15 cellular contexts compared by ENCODE assay signal in genomic region chr4:16120720-16121119, GRCh38. TPM values are rescaled to one million over a fixed set of nuclear protein-coding genes. Genes with fewer than 3 reads are reported as not detected.
A peak's percentile ranks its signal among the peaks of the same experiment; 100 is the strongest.
DNase-seq lines count a peak whose midpoint lies in the region; ATAC-seq and TF ChIP-seq lines count a peak whose summit lies in the region.
"Had no signal": no experiment of that assay in that cellular context is flagged by ENCODE, and none has a peak within 500 bp of the region (broad histone marks: within the 10 kb centered on the region; RNA-seq: fewer than 3 reads in every experiment).

No MANE protein-coding gene starts in this region.

- ATAC-seq in GM18502 (IDR thresholded peaks at IDR 0.05; ENCODE audit: poor library complexity, unreplicated experiment) (peak; percentile 66), HG03432 (IDR thresholded peaks at IDR 0.05; ENCODE audit: unreplicated experiment) (peak; percentile 72), WTC11 (peak; percentile 91)
- ATAC-seq in activated CD4-positive, CD25-positive, alpha-beta regulatory T cell treated with anti-CD3 and anti-CD28 coated beads, Interleukin-2, amount 50 U/mL, for 24 hours, result no peak
- ATAC-seq: stimulated activated memory B cell treated with anti-CD40 and anti-IgM and Interleukin-4, amounts not matched to agents 10 μg/mL and 1 μg/mL and 100 μg/mL, for 72 hours had no signal

- H3K4me1 Mint-ChIP-seq in WTC11, result no peaks in the 10 kb centered on the region

- POLR2A ChIA-PET in WTC11 (lab: Charles Lee), result interaction anchor here (0.6 kb wide), 1 partner anchor 831 kb away, joined by 3 read pairs; no protein-coding TSS in a partner anchor

- in situ Hi-C loops in KBM-7 (cut with MboI; ENCODE audit: low pct_unique_long_range_greater_than_20kb, low sequenced_read_pairs), result no loop called here

- no peaks in the 10 kb centered on the region for H3K36me3 Mint-ChIP-seq in WTC11
- H3K36me3 Mint-ChIP-seq: stimulated activated memory B cell treated with anti-CD40 and anti-IgM and Interleukin-4, amounts not matched to agents 10 μg/mL and 1 μg/mL and 100 μg/mL, for 72 hours had no signal

- H3K27me3 Mint-ChIP-seq in WTC11 (ENCODE audit: low read depth), result no peaks in the 10 kb centered on the region

- TF ChIP-seq CTCF in WTC11 (IDR thresholded peaks at IDR 0.05), result no peak

- DNase-seq in CMK (ENCODE audit: low read depth) (peak; percentile 9), WTC11 (ENCODE audit: low spot score) (no peak), GM03348 (ENCODE audit: low spot score) (no peak), NCI-H2107 treated with DMSO at 0.1 percent for 48 hours (lab: John Stamatoyannopoulos, UW; ENCODE audit: unreplicated experiment) (no peak), KBM-7 (no peak)
- DNase-seq: activated CD8-positive, alpha-beta memory T cell treated with anti-CD3 and anti-CD28 coated beads for 24 hours; amygdala; midbrain; NCI-H1048; nucleus accumbens; OCI-M1 had no signal

- no peak overlapping the region for H3K4me3 Mint-ChIP-seq in WTC11
- H3K4me3 Mint-ChIP-seq: stimulated activated memory B cell treated with anti-CD40 and anti-IgM and Interleukin-4, amounts not matched to agents 10 μg/mL and 1 μg/mL and 100 μg/mL, for 72 hours had no signal

- CTCF ChIA-PET in WTC11 (lab: Charles Lee), result no interaction called here

- no peaks in the 10 kb centered on the region for H3K9me3 Mint-ChIP-seq in WTC11
- H3K9me3 Mint-ChIP-seq: stimulated activated memory B cell treated with anti-CD40 and anti-IgM and Interleukin-4, amounts not matched to agents 10 μg/mL and 1 μg/mL and 100 μg/mL, for 72 hours had no signal

- no peak overlapping the region for H3K27ac Mint-ChIP-seq in WTC11
- H3K27ac Mint-ChIP-seq: stimulated activated memory B cell treated with anti-CD40 and anti-IgM and Interleukin-4, amounts not matched to agents 10 μg/mL and 1 μg/mL and 100 μg/mL, for 72 hours had no signal

TF ChIP-seq in WTC11, 78 proteins besides CTCF, POLR2A, EP300 and RAD21:
- TF ChIP-seq MAX (CRISPR knock-in tag; IDR thresholded peaks at IDR 0.05), result no peak
- no peak for TF ChIP-seq JAZF1 (CRISPR knock-in tag; IDR thresholded peaks at IDR 0.05)
- no peak for TF ChIP-seq SOX15 (CRISPR knock-in tag; IDR thresholded peaks at IDR 0.05)
- no peak for TF ChIP-seq ATF2 (CRISPR knock-in tag; IDR thresholded peaks at IDR 0.05; ENCODE audit: borderline replicate concordance, low read depth)
- TF ChIP-seq ATF3 (CRISPR knock-in tag; conservative IDR thresholded peaks at IDR 0.05), result no peak

RNA-seq across cellular contexts. Expression of gene PROM1, which starts 36.9 kb away (rescaled TPM):
- 56.5 to 65.1 TPM (median 56.8 TPM) in 3 replicates for total RNA-seq in WTC11 (2021)

Comparison
In these comparisons a context has a peak if more than half of its experiments do, and no peak if none do; other contexts are left out.
1. ATAC-seq: peak in GM18502 (single experiment), HG03432 (single experiment) and WTC11 (single experiment); none in activated CD4-positive, CD25-positive, alpha-beta regulatory T cell treated with anti-CD3 and anti-CD28 coated beads, Interleukin-2, amount 50 U/mL, for 24 hours (0 of 2).